1 cellular context compared by ENCODE assay signal in the genomic region with DNA sequence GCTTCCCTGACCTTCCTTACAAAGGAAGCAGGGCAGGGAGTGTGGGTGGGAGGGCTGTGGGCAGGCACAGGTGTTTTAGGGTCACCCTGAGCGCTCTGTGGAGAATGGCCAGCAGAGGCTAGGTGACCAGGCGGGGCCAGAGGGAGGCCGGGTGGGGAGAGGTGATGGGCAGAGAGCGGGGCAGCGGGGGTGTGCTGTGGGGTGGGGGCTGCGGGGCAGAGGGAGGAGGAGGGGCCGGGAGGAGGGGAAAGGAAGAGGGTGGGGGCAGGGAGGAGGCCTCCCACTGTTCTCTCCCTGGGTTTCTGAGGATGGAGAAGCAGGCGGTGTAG.
TF ChIP-seq lines count a peak whose summit lies in the region.

No MANE protein-coding gene starts in this region.

TF ChIP-seq in H1, 55 proteins besides CTCF, POLR2A, EP300 and RAD21:
- TF ChIP-seq TCF12 (IDR thresholded peaks at IDR 0.05; ENCODE audit: low read depth, low read length) (no peak), RBBP5 (IDR thresholded peaks at IDR 0.05; ENCODE audit: borderline replicate concordance, low read depth, low read length) (no peak), KDM5A (IDR thresholded peaks at IDR 0.05; ENCODE audit: low read length) (no peak), SAP30 (IDR thresholded peaks at IDR 0.05; ENCODE audit: insufficient read depth, insufficient replicate concordance, low read length) (no peak), MAFK (IDR thresholded peaks at IDR 0.05; ENCODE audit: low read depth, low read length) (no peak)
- TF ChIP-seq, protein P1, sequence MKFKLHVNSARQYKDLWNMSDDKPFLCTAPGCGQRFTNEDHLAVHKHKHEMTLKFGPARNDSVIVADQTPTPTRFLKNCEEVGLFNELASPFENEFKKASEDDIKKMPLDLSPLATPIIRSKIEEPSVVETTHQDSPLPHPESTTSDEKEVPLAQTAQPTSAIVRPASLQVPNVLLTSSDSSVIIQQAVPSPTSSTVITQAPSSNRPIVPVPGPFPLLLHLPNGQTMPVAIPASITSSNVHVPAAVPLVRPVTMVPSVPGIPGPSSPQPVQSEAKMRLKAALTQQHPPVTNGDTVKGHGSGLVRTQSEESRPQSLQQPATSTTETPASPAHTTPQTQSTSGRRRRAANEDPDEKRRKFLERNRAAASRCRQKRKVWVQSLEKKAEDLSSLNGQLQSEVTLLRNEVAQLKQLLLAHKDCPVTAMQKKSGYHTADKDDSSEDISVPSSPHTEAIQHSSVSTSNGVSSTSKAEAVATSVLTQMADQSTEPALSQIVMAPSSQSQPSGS (IDR thresholded peaks at IDR 0.05; ENCODE audit: low read length) = no peak
